ENCODE assay signal across 14 cellular contexts in genomic region chr6:131954099-131954774, GRCh38. TPM values are rescaled to one million over a fixed set of nuclear protein-coding genes. Genes with fewer than 3 reads are reported as not detected.
DNase-seq lines count a peak whose midpoint lies in the region; ATAC-seq and TF ChIP-seq lines count a peak whose summit lies in the region.
"Had no signal": no experiment of that assay in that cellular context is flagged by ENCODE, and none has a peak within 500 bp of the region (broad histone marks: within the 10 kb centered on the region; RNA-seq: fewer than 3 reads in every experiment).

No MANE protein-coding gene starts in this region.

- H3K36me3 ChIP-seq in ovary (no peaks in the 10 kb centered on the region), Karpas-422 (ENCODE audit: insufficient read depth, low read length) (no peaks in the 10 kb centered on the region)

- H2AFZ ChIP-seq in Karpas-422 (ENCODE audit: low read length), result no peak overlapping the region

- H3K27me3 ChIP-seq in ovary (no peaks in the 10 kb centered on the region), Karpas-422 (ENCODE audit: low read length) (no peaks in the 10 kb centered on the region)

- H3K9ac ChIP-seq in Karpas-422 (ENCODE audit: low read length), result no peak overlapping the region

- TF ChIP-seq CTCF in ovary (IDR thresholded peaks at IDR 0.05), result no peak

- H3K4me1 ChIP-seq in ovary (ENCODE audit: insufficient read depth), result peaks cover 4% of the 10 kb centered on the region
- H3K4me1 ChIP-seq in Karpas-422 (ENCODE audit: low read length), result no peaks in the 10 kb centered on the region

- TF ChIP-seq POLR2A in ovary (IDR thresholded peaks at IDR 0.05), result no peak

- peak overlapping the region; percentile 21 for H3K4me3 ChIP-seq in ovary
- no peak overlapping the region for H3K4me3 ChIP-seq in Karpas-422 (ENCODE audit: low read length)
- H3K4me3 ChIP-seq: GM12878 had no signal

- no peak overlapping the region for H3K4me3 Mint-ChIP-seq in effector memory CD8-positive, alpha-beta T cell
- H3K4me3 Mint-ChIP-seq: CD4-positive, alpha-beta memory T cell; stimulated activated naive CD8-positive, alpha-beta T cell treated with anti-CD3 and anti-CD28 coated beads, Interleukin-15, amount 100 ng/mL, for 72 hours had no signal

- H3K4me2 ChIP-seq in Karpas-422 (ENCODE audit: low read depth, low read length, poor library complexity, severe bottlenecking), result no peak overlapping the region

- WGBS in ovary, 3 donors, result 9 to 18% (median 13%) methylated on average over 3 of the region's 3 CpGs

- H3K36me3 Mint-ChIP-seq in effector memory CD8-positive, alpha-beta T cell (ENCODE audit: insufficient read depth), result peaks cover 6% of the 10 kb centered on the region
- H3K36me3 Mint-ChIP-seq: CD4-positive, alpha-beta memory T cell had no signal

- intact Hi-C loops in ovary (cut with DNase I), result no loop called here

- no peaks in the 10 kb centered on the region for H3K79me2 ChIP-seq in Karpas-422 (ENCODE audit: low read length)

- no peak for TF ChIP-seq EP300 in ovary (IDR thresholded peaks at IDR 0.05)

- no peak for ATAC-seq in effector memory CD8-positive, alpha-beta T cell (replicated peaks)
- ATAC-seq: GM12878; stimulated activated naive CD8-positive, alpha-beta T cell treated with anti-CD3 and anti-CD28 coated beads, Interleukin-15, amount 100 ng/mL, for 72 hours had no signal

- no peaks in the 10 kb centered on the region for H4K20me1 ChIP-seq in Karpas-422 (ENCODE audit: insufficient read depth, low read depth, low read length)

- H3K9me3 ChIP-seq in ovary, result no peaks in the 10 kb centered on the region
- no peaks in the 10 kb centered on the region for H3K9me3 ChIP-seq in Karpas-422 (ENCODE audit: low read length)

- peaks cover 56 to 62% of the 10 kb centered on the region in 2 donors for H3K27me3 Mint-ChIP-seq in effector memory CD8-positive, alpha-beta T cell

- no peak overlapping the region for H3K27ac Mint-ChIP-seq in effector memory CD8-positive, alpha-beta T cell
- H3K27ac Mint-ChIP-seq: CD4-positive, alpha-beta memory T cell; stimulated activated naive CD8-positive, alpha-beta T cell treated with anti-CD3 and anti-CD28 coated beads, Interleukin-15, amount 100 ng/mL, for 72 hours had no signal

- in situ Hi-C loops in Caki2 (cut with HindIII; ENCODE audit: low pct_unique_long_range_greater_than_20kb, low sequenced_read_pairs), result no loop called here

- no peaks in the 10 kb centered on the region for H3K9me2 ChIP-seq in Karpas-422 (replicated peaks; ENCODE audit: insufficient read depth, low read length)

- peaks cover 4 to 11% of the 10 kb centered on the region in 2 donors for H3K4me1 Mint-ChIP-seq in effector memory CD8-positive, alpha-beta T cell (ENCODE audit: low read depth in 2 of 2)

- H3K9me3 Mint-ChIP-seq in effector memory CD8-positive, alpha-beta T cell, result no peaks in the 10 kb centered on the region
- H3K9me3 Mint-ChIP-seq: stimulated activated naive CD8-positive, alpha-beta T cell treated with anti-CD3 and anti-CD28 coated beads, Interleukin-15, amount 100 ng/mL, for 72 hours had no signal

- peak overlapping the region in 1 of 2 donors; percentile 17 for H3K27ac ChIP-seq in ovary
- H3K27ac ChIP-seq in Karpas-422 (ENCODE audit: low read length), result no peak overlapping the region

- DNase-seq in Caki2 (ENCODE audit: low read depth) (peak; percentile 69), RPMI7951 (ENCODE audit: low read depth) (peak; percentile 37), fibroblast of peridontal ligament (ENCODE audit: extremely low read depth) (peak; percentile 52), ovary (no peak), Karpas-422 (no peak), superior temporal gyrus (ENCODE audit: extremely low spot score) (no peak)
- no peak for DNase-seq in effector CD4-positive, alpha-beta T cell
- no peak for DNase-seq in effector memory CD8-positive, alpha-beta T cell
- DNase-seq: activated T-cell treated with anti-CD3 and anti-CD28 coated beads, Interleukin-2, amount 50 U/mL, for 48 hours; CD4-positive, alpha-beta memory T cell; effector CD8-positive, alpha-beta T cell; NCI-H1105; stimulated activated naive CD8-positive, alpha-beta T cell treated with anti-CD3 and anti-CD28 coated beads, Interleukin-15, amount 100 ng/mL, for 72 hours had no signal

RNA-seq across cellular contexts. Expression of gene CCN2, which starts 3.1 kb away (rescaled TPM):
- total RNA-seq in Caki2 (2014; rRNA removed; shearing (Covaris generic); ENCODE audit: low replicate concordance), result 157 and 173 TPM in 2 replicates
- 24.4 and 30.0 TPM in 2 replicates for total RNA-seq in RPMI7951 (2014; rRNA removed; shearing (Covaris generic))
- total RNA-seq in ovary, result 10 to 100 TPM; 18.3 to 88.0 (median 52.8) TPM
- 100 to 1,000 TPM in 1 of 2 donors, 10 to 100 TPM in 1; 74.2 to 191 TPM for polyA plus RNA-seq in ovary
- not detected in 2 replicates for total RNA-seq in Karpas-422 (2014; rRNA removed; shearing (Covaris generic); ENCODE audit: low replicate concordance)
- total RNA-seq: CD4-positive, alpha-beta memory T cell had no signal
- polyA plus RNA-seq: CD4-positive, alpha-beta memory T cell had no signal

Comparison
In these comparisons a context has a peak if more than half of its experiments do, and no peak if none do; other contexts are left out.
1. DNase-seq: peak in Caki2 (single experiment), RPMI7951 (single experiment) and fibroblast of peridontal ligament (single experiment); none in ovary (0 of 5), effector CD4-positive, alpha-beta T cell (single experiment), Karpas-422 (single experiment), effector memory CD8-positive, alpha-beta T cell (0 of 3) and superior temporal gyrus (single experiment).
2. RNA of gene CCN2, which starts 3.1 kb away (total RNA-seq): 157 to 173 TPM in Caki2, 18.3 to 88.0 TPM in ovary and 24.4 to 30.0 TPM in RPMI7951; not detected in Karpas-422; every median in the first group is over 10 times any median in the second.